Comparison of ENCODE assay signal across 8 cellular contexts in the genomic region with DNA sequence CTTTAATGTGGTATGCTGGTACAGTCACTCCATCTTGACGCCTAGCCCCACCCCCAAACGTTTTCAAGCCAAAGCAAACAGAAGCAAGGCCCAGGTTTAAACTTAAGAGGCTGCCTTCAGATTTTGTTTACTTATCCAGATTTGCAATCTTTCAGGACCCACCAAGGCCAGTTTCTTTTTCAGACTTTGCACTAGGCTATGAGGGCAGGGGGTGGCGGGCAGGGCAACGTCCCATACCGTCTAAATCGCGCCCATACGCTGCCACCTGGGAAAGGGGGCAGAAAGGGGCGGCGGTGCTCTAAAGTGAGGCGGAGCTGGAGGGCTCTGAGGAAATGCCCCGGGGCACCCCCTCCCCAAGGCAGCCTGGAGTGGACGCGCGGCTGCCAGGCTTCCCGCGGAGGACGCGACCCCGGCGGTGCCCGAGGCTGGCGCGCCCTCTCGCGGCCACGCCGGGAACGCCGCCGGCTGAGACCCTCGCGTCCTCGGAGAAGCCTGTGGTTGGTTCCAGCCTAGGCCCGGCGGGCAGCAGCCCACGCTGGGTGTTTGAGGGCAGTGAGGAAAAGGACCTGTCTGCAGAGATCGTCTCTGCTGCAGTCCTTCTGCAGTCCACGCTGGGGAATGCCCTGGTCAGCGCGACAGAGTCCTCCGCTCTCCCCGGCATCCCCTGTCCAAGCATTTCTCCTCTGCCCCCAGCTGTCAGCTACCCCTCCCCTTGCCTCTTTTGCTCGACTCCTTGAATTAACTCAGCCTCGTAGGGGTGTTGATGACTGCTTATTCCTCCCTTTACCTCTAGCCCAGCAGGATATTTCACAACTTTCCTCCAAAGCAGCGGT.
DNase-seq lines count a peak whose midpoint lies in the region; ATAC-seq, FAIRE-seq and TF ChIP-seq lines count a peak whose summit lies in the region.

No MANE protein-coding gene starts in this region.

- peak; percentile 18 for DNase-seq in GM12865 (ENCODE audit: low read depth)
- DNase-seq in MM.1S, result peak; percentile 44
- DNase-seq in activated CD4-positive, CD25-positive, alpha-beta regulatory T cell (lab: John Stamatoyannopoulos, UW), result peak; percentile 19 to 50 (median 24)
- DNase-seq in chondrocyte (ENCODE audit: low spot score), result no peak
- peak; percentile 13 to 45 (median 35) for DNase-seq in stimulated activated CD4-positive, alpha-beta T cell treated with anti-CD3 and anti-CD28 coated beads, TNF-alpha, amount 100 ng/mL, for 24 hours (ENCODE audit: low read depth in 3 of 3)
- no peak for DNase-seq in RCC 7860 (ENCODE audit: low spot score)

- peaks cover 6% of the 10 kb centered on the region for H3K4me1 Mint-ChIP-seq in chondrocyte (ENCODE audit: low read depth)

- peaks cover 26% of the 10 kb centered on the region for H3K27me3 Mint-ChIP-seq in chondrocyte (ENCODE audit: low read depth)

- H3K36me3 ChIP-seq in MM.1S (replicated peaks; ENCODE audit: insufficient read depth, low read length) (no peaks in the 10 kb centered on the region), liver (ENCODE audit: control insufficient read depth in 4 of 4, insufficient read depth in 3 of 4, low read depth in 1 of 4, low read length in 3 of 4) (no peaks in the 10 kb centered on the region)

- peak overlapping the region; percentile 88 for H3K4me2 ChIP-seq in MM.1S (ENCODE audit: low read depth, low read length)

- no peaks in the 10 kb centered on the region for H3K4me1 ChIP-seq in MM.1S (ENCODE audit: low read length)
- peaks cover 1 to 12% (median 10%) of the 10 kb centered on the region in 4 donors for H3K4me1 ChIP-seq in liver (ENCODE audit: control insufficient read depth in 4 of 4, insufficient read depth in 4 of 4, low read length in 3 of 4)

- no peaks in the 10 kb centered on the region for H3K9me3 Mint-ChIP-seq in chondrocyte (ENCODE audit: low read depth)

- H3K9ac ChIP-seq in MM.1S (ENCODE audit: low read length) (peak overlapping the region; percentile 46; the same call in 1 of the 2 replicates), liver (ENCODE audit: low read depth in 1 of 2, low read length in 2 of 2) (no peak overlapping the region)

- H3K27ac ChIP-seq in MM.1S (ENCODE audit: low read length), result no peak overlapping the region
- no peak overlapping the region for H3K27ac ChIP-seq in liver (ENCODE audit: low read depth in 1 of 2, low read length in 2 of 2)

- H3K9me3 ChIP-seq in MM.1S (replicated peaks; ENCODE audit: insufficient read depth, low read length), result no peaks in the 10 kb centered on the region
- H3K9me3 ChIP-seq in liver (ENCODE audit: control insufficient read depth in 4 of 4, low read length in 3 of 4), result no peaks in the 10 kb centered on the region

- H3K79me2 ChIP-seq in MM.1S (ENCODE audit: low read length), result no peaks in the 10 kb centered on the region

- H3K4me3 ChIP-seq in GM12865 (ENCODE audit: low read depth, low read length), result no peak overlapping the region
- H3K4me3 ChIP-seq in MM.1S (ENCODE audit: low read length), result peak overlapping the region; percentile 66
- peak overlapping the region in 2 of 3 donors; percentile 37 to 55 for H3K4me3 ChIP-seq in liver (ENCODE audit: low read depth in 1 of 3, low read length in 3 of 3)

- FAIRE-seq in RCC 7860 (lab: Jason Lieb, UNC), result no peak

- WGBS in liver, result 7% methylated on average over 46 of the region's 46 CpGs

- TF ChIP-seq CTCF in GM12865 (IDR thresholded peaks at IDR 0.05; ENCODE audit: insufficient read depth, low read depth, low read length, missing control alignments), result peak; percentile 89
- peak; percentile 87 for TF ChIP-seq CTCF in MM.1S (IDR thresholded peaks at IDR 0.05; ENCODE audit: low read length)
- TF ChIP-seq CTCF in chondrocyte (IDR thresholded peaks at IDR 0.05), result peak; percentile 99
- peak; percentile 78 for TF ChIP-seq CTCF in liver (IDR thresholded peaks at IDR 0.05; ENCODE audit: low read depth, low read length, missing input control)

- peak; percentile 69 to 76 for TF ChIP-seq RAD21 in liver (IDR thresholded peaks at IDR 0.05)

- peak overlapping the region; percentile 97 for H2AFZ ChIP-seq in MM.1S (ENCODE audit: low read length)

- no peaks in the 10 kb centered on the region for H4K20me1 ChIP-seq in MM.1S (ENCODE audit: insufficient read depth, low read length)

- no peaks in the 10 kb centered on the region for H3F3A ChIP-seq in MM.1S (ENCODE audit: insufficient read depth, low read length)

- H3K4me3 Mint-ChIP-seq in chondrocyte (ENCODE audit: unreplicated experiment), result peak overlapping the region; percentile 38

- no peak overlapping the region for H3K27ac Mint-ChIP-seq in chondrocyte (ENCODE audit: unreplicated experiment)

- no peaks in the 10 kb centered on the region for H3K9me2 ChIP-seq in MM.1S (replicated peaks; ENCODE audit: insufficient read depth, low read length)

- ATAC-seq in HG02884 (IDR thresholded peaks at IDR 0.05; ENCODE audit: unreplicated experiment), result no peak

- H3K36me3 Mint-ChIP-seq in chondrocyte (ENCODE audit: low read depth), result no peaks in the 10 kb centered on the region

- H3K27me3 ChIP-seq in MM.1S (replicated peaks; ENCODE audit: insufficient read depth, low read length), result no peaks in the 10 kb centered on the region
- no peaks in the 10 kb centered on the region for H3K27me3 ChIP-seq in liver (ENCODE audit: control insufficient read depth in 4 of 4, insufficient read depth in 4 of 4, low read length in 3 of 4)

TF ChIP-seq in liver, 16 proteins besides CTCF, POLR2A, EP300 and RAD21:
- TF ChIP-seq, protein P1, sequence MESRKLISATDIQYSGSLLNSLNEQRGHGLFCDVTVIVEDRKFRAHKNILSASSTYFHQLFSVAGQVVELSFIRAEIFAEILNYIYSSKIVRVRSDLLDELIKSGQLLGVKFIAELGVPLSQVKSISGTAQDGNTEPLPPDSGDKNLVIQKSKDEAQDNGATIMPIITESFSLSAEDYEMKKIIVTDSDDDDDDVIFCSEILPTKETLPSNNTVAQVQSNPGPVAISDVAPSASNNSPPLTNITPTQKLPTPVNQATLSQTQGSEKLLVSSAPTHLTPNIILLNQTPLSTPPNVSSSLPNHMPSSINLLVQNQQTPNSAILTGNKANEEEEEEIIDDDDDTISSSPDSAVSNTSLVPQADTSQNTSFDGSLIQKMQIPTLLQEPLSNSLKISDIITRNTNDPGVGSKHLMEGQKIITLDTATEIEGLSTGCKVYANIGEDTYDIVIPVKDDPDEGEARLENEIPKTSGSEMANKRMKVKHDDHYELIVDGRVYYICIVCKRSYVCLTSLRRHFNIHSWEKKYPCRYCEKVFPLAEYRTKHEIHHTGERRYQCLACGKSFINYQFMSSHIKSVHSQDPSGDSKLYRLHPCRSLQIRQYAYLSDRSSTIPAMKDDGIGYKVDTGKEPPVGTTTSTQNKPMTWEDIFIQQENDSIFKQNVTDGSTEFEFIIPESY (IDR thresholded peaks at IDR 0.05), result no peak
- TF ChIP-seq FOXA1 (IDR thresholded peaks at IDR 0.05) (no peak), JUND (IDR thresholded peaks at IDR 0.05) (no peak), EGR1 (IDR thresholded peaks at IDR 0.05; ENCODE audit: low read depth in 2 of 2) (no peak), HNF4A (conservative IDR thresholded peaks at IDR 0.05) (peak in 1 of 2 donors; percentile 36), FOXA2 (IDR thresholded peaks at IDR 0.05) (no peak)

Comparison
In these comparisons a context has a peak if more than half of its experiments do, and no peak if none do; other contexts are left out.
1. DNase-seq: peak in GM12865 (single experiment), MM.1S (single experiment), activated CD4-positive, CD25-positive, alpha-beta regulatory T cell (4 of 4) and stimulated activated CD4-positive, alpha-beta T cell treated with anti-CD3 and anti-CD28 coated beads, TNF-alpha, amount 100 ng/mL, for 24 hours (3 of 3); none in chondrocyte (single experiment) and RCC 7860 (single experiment).
2. Peak in every context shown above with its lines, with median percentiles within 50 percentile points of each other: CTCF ChIP-seq.